In genomic region chr6:135087403-135087802, GRCh38 we compare ENCODE assay signal across 10 cellular contexts. TPM values are rescaled to one million over a fixed set of nuclear protein-coding genes. Genes with fewer than 3 reads are reported as not detected.
DNase-seq lines count a peak whose midpoint lies in the region; ATAC-seq, FAIRE-seq and TF ChIP-seq lines count a peak whose summit lies in the region.
"Had no signal": no experiment of that assay in that cellular context is flagged by ENCODE, and none has a peak within 500 bp of the region (broad histone marks: within the 10 kb centered on the region; RNA-seq: fewer than 3 reads in every experiment).

No MANE protein-coding gene starts in this region.

- no peaks in the 10 kb centered on the region for H3K27me3 Mint-ChIP-seq in central memory CD8-positive, alpha-beta T cell

- TF ChIP-seq CTCF in BJ (IDR thresholded peaks at IDR 0.05; ENCODE audit: insufficient read depth, low read depth, low read length) (0 out of 2 replicates have a peak, but pooled peaks have one; percentile 3), GM12874 (IDR thresholded peaks at IDR 0.05; ENCODE audit: insufficient read depth, low read depth, low read length) (peak; percentile 36; the same call in 1 of the 2 replicates)

- H3K18ac ChIP-seq in mesenchymal stem cell (ENCODE audit: low read depth in 1 of 2, low read length in 2 of 2) = no peak overlapping the region

- H3K14ac ChIP-seq in mesenchymal stem cell (ENCODE audit: low read length in 2 of 2) = no peak overlapping the region

- H4K8ac ChIP-seq in mesenchymal stem cell (ENCODE audit: low read length) = no peak overlapping the region

- no peak overlapping the region for H3K27ac ChIP-seq in mesenchymal stem cell (ENCODE audit: low read length, poor library complexity, severe bottlenecking)
- H3K27ac ChIP-seq: pancreas had no signal

- no peak for DNase-seq in BJ (ENCODE audit: low read depth)
- DNase-seq in NCI-H2171 treated with DMSO at 0.1 percent for 48 hours (lab: John Stamatoyannopoulos, UW) = peak; percentile 94
- DNase-seq in central memory CD8-positive, alpha-beta T cell (ENCODE audit: low spot score in 2 of 2) = no peak
- no peak for DNase-seq in DMS53 (lab: John Stamatoyannopoulos, UW)
- DNase-seq in mesenchymal stem cell = no peak
- no peak for DNase-seq in T1000 (lab: John Stamatoyannopoulos, UW)
- DNase-seq in frontal cortex (ENCODE audit: low spot score in 2 of 2) = no peak
- DNase-seq: caudate nucleus had no signal

- no peaks in the 10 kb centered on the region for H3K4me1 ChIP-seq in mesenchymal stem cell (ENCODE audit: control insufficient read depth, insufficient read depth, low read depth, low read length)

- no peak overlapping the region for H2BK5ac ChIP-seq in mesenchymal stem cell (ENCODE audit: low read depth, low read length, poor library complexity, severe bottlenecking)

- WGBS in mesenchymal stem cell = 100% methylated on average over 1 of the region's 3 CpGs

- H3K36me3 Mint-ChIP-seq in central memory CD8-positive, alpha-beta T cell (ENCODE audit: insufficient read depth) = peaks cover 7% of the 10 kb centered on the region

- no peak overlapping the region for H3K9ac ChIP-seq in mesenchymal stem cell (ENCODE audit: low read length)

- H3K4me3 Mint-ChIP-seq in central memory CD8-positive, alpha-beta T cell = peak overlapping the region; percentile 57

- H3K36me3 ChIP-seq in BJ (ENCODE audit: control insufficient read depth, insufficient read depth, low read length) (no peaks in the 10 kb centered on the region), mesenchymal stem cell (ENCODE audit: control insufficient read depth in 1 of 2, insufficient read depth in 2 of 2, low read depth in 1 of 2, low read length in 2 of 2) (no peaks in the 10 kb centered on the region)
- H3K36me3 ChIP-seq: pancreas had no signal

- CTCF ChIA-PET in BJ (lab: Yijun Ruan, JAX) = interaction anchor here (1.0 to 1.3 kb wide), 2 partner anchors 9 to 13 kb away, joined by 3 to 4 read pairs; no protein-coding TSS in a partner anchor

- H3K23ac ChIP-seq in mesenchymal stem cell (ENCODE audit: low read length in 2 of 2) = no peak overlapping the region

- H4K91ac ChIP-seq in mesenchymal stem cell (ENCODE audit: low read length) = no peak overlapping the region

- H2AK5ac ChIP-seq in mesenchymal stem cell (ENCODE audit: low read length, severe bottlenecking) = no peak overlapping the region

- H2BK15ac ChIP-seq in mesenchymal stem cell (ENCODE audit: low read depth, poor library complexity, severe bottlenecking) = no peak overlapping the region

- peaks cover 39% of the 10 kb centered on the region for H3K4me1 Mint-ChIP-seq in central memory CD8-positive, alpha-beta T cell

- H2BK12ac ChIP-seq in mesenchymal stem cell (ENCODE audit: low read length in 2 of 2) = no peak overlapping the region

- no peak overlapping the region for H2BK120ac ChIP-seq in mesenchymal stem cell (ENCODE audit: low read depth, low read length)

- no peak overlapping the region for H3K4me2 ChIP-seq in mesenchymal stem cell (ENCODE audit: low read length, poor library complexity, severe bottlenecking)

- POLR2A ChIA-PET in BJ (lab: Charles Lee) = no interaction called here

- no peaks in the 10 kb centered on the region for H3K9me3 ChIP-seq in mesenchymal stem cell (ENCODE audit: control insufficient read depth, low read length)
- H3K9me3 ChIP-seq: pancreas had no signal

- no peaks in the 10 kb centered on the region for H3K79me1 ChIP-seq in mesenchymal stem cell (replicated peaks; ENCODE audit: low read length, poor library complexity, severe bottlenecking)

- peak overlapping the region; percentile 23 for H3K27ac Mint-ChIP-seq in central memory CD8-positive, alpha-beta T cell (ENCODE audit: low read depth)

- H3K4me3 ChIP-seq in BJ (ENCODE audit: low read depth, low read length) = no peak overlapping the region
- no peak overlapping the region for H3K4me3 ChIP-seq in mesenchymal stem cell (ENCODE audit: insufficient read depth in 1 of 2, low read depth in 1 of 2, low read length in 2 of 2)
- H3K4me3 ChIP-seq: pancreas had no signal

- H3K9me3 Mint-ChIP-seq in central memory CD8-positive, alpha-beta T cell = no peaks in the 10 kb centered on the region

- peak; percentile 29 for ATAC-seq in central memory CD8-positive, alpha-beta T cell (replicated peaks; ENCODE audit: extremely low read depth, poor library complexity, severe bottlenecking)

- no peak overlapping the region for H3K4ac ChIP-seq in mesenchymal stem cell (ENCODE audit: low read depth in 1 of 2, low read length in 2 of 2)

- no peak for FAIRE-seq in frontal cortex (lab: Jason Lieb, UNC)
- FAIRE-seq: pancreas had no signal

- H2AFZ ChIP-seq in mesenchymal stem cell (ENCODE audit: low read depth, low read length) = no peak overlapping the region

- peaks cover 2% of the 10 kb centered on the region for H3K27me3 ChIP-seq in BJ (ENCODE audit: control insufficient read depth, insufficient read depth, low read length)
- H3K27me3 ChIP-seq in mesenchymal stem cell (ENCODE audit: control insufficient read depth in 1 of 2, insufficient read depth in 1 of 2, low read length in 2 of 2) = no peaks in the 10 kb centered on the region
- H3K27me3 ChIP-seq: pancreas had no signal

RNA-seq across cellular contexts. Expression of gene HBS1L, which starts 32.8 kb away (rescaled TPM):
- 44.3 and 76.3 TPM in 2 replicates for polyA plus RNA-seq in BJ (2011; rRNA removed)
- 46.2 and 49.9 TPM in 2 replicates for polyA minus RNA-seq in BJ (2011; rRNA and poly(A)+ RNA removed)
- 41.2 TPM for polyA plus RNA-seq in mesenchymal stem cell (2013, experiment 1 of 2)
- 42.7 TPM for polyA plus RNA-seq in mesenchymal stem cell (2013, experiment 2 of 2)
- 116 TPM for total RNA-seq in frontal cortex
